21 cellular contexts compared by ENCODE assay signal in genomic region chr14:91774138-91775096, GRCh38. TPM values are rescaled to one million over a fixed set of nuclear protein-coding genes. Genes with fewer than 3 reads are reported as not detected.
DNase-seq lines count a peak whose midpoint lies in the region; ATAC-seq and TF ChIP-seq lines count a peak whose summit lies in the region.
"Had no signal": no experiment of that assay in that cellular context is flagged by ENCODE, and none has a peak within 500 bp of the region (broad histone marks: within the 10 kb centered on the region; RNA-seq: fewer than 3 reads in every experiment).

No MANE protein-coding gene starts in this region.

- H3K36me3 ChIP-seq in OCI-LY3 (replicated peaks; ENCODE audit: low read depth, low read length) (no peaks in the 10 kb centered on the region), ovary (no peaks in the 10 kb centered on the region)
- H3K36me3 ChIP-seq: prostate gland, SJSA1 had no signal

- H4K20me1 ChIP-seq in OCI-LY3 (ENCODE audit: insufficient read depth, low read length) = no peaks in the 10 kb centered on the region

- intact Hi-C loops in CD4-positive, alpha-beta T cell (cut with DNase I, micrococcal nuclease) = no loop called here
- intact Hi-C loops in ovary (cut with DNase I) = no loop called here

- H2AFZ ChIP-seq in OCI-LY3 (ENCODE audit: low read depth, low read length) = no peak overlapping the region

- no peaks in the 10 kb centered on the region for H3K79me2 ChIP-seq in OCI-LY3 (ENCODE audit: low read length)

- TF ChIP-seq EP300 in ovary (IDR thresholded peaks at IDR 0.05) = no peak

- peaks cover 26% of the 10 kb centered on the region for H3K36me3 Mint-ChIP-seq in CD4-positive, alpha-beta T cell (ENCODE audit: low read depth)

- CTCF ChIA-PET in CD4-positive, alpha-beta T cell (lab: Charles Lee) = interaction anchor here (1.0 to 1.1 kb wide), 2 partner anchors 16 to 28 kb away, joined by 3 to 4 read pairs; no protein-coding TSS in a partner anchor

- no peak for ATAC-seq in CD4-positive, alpha-beta T cell (ENCODE audit: poor library complexity)
- ATAC-seq in GM18909 (IDR thresholded peaks at IDR 0.05; ENCODE audit: poor library complexity, unreplicated experiment) = peak; percentile 50
- no peak for ATAC-seq in HG03039 (IDR thresholded peaks at IDR 0.05; ENCODE audit: unreplicated experiment)
- ATAC-seq: HCT116 had no signal

- no peak overlapping the region for H3K27ac ChIP-seq in CD4-positive, alpha-beta T cell (ENCODE audit: low read depth, low read length)
- H3K27ac ChIP-seq in OCI-LY3 (ENCODE audit: low read length) (no peak overlapping the region), ovary (no peak overlapping the region)
- H3K27ac ChIP-seq: dorsolateral prefrontal cortex, prostate gland, SJSA1, testis had no signal

- peak overlapping the region; percentile 7; the same call in 1 of the 2 replicates for H3K4me2 ChIP-seq in OCI-LY3 (ENCODE audit: low read length)

- 75 to 88% (median 82%) methylated on average over 5 of the region's 5 CpGs for WGBS in ovary, 3 donors

- H3K9ac ChIP-seq in OCI-LY3 (ENCODE audit: low read length) = no peak overlapping the region

- H3K4me3 ChIP-seq in OCI-LY3 (ENCODE audit: low read length) (no peak overlapping the region), ovary (no peak overlapping the region)
- H3K4me3 ChIP-seq: dorsolateral prefrontal cortex, prostate gland, SJSA1, testis had no signal

- H3K9me3 Mint-ChIP-seq in CD4-positive, alpha-beta T cell = no peaks in the 10 kb centered on the region

- H3K4me1 ChIP-seq in OCI-LY3 (ENCODE audit: low read length) = peaks cover 13% of the 10 kb centered on the region
- no peaks in the 10 kb centered on the region for H3K4me1 ChIP-seq in ovary (ENCODE audit: insufficient read depth)
- H3K4me1 ChIP-seq: SJSA1, testis had no signal

- TF ChIP-seq POLR2A in ovary (IDR thresholded peaks at IDR 0.05) = no peak

- peaks cover 18% of the 10 kb centered on the region for H3K4me1 Mint-ChIP-seq in CD4-positive, alpha-beta T cell (ENCODE audit: low read depth)

- H3K27me3 ChIP-seq in CD4-positive, alpha-beta T cell (ENCODE audit: control insufficient read depth, insufficient read depth, low read length) = no peaks in the 10 kb centered on the region
- H3K27me3 ChIP-seq in OCI-LY3 (ENCODE audit: low read depth, low read length) = no peaks in the 10 kb centered on the region
- H3K27me3 ChIP-seq in ovary = no peaks in the 10 kb centered on the region
- H3K27me3 ChIP-seq: SJSA1, testis had no signal

- H3K4me3 Mint-ChIP-seq in CD4-positive, alpha-beta T cell = no peak overlapping the region

- TF ChIP-seq CTCF in CD4-positive, alpha-beta T cell (IDR thresholded peaks at IDR 0.05) = no peak
- TF ChIP-seq CTCF in OCI-LY3 (IDR thresholded peaks at IDR 0.05; ENCODE audit: low read depth, low read length) = no peak
- TF ChIP-seq CTCF in ovary (IDR thresholded peaks at IDR 0.05) = no peak

- no peaks in the 10 kb centered on the region for H3K27me3 Mint-ChIP-seq in CD4-positive, alpha-beta T cell

- H3K9me3 ChIP-seq in CD4-positive, alpha-beta T cell (ENCODE audit: control insufficient read depth, low read length) = no peaks in the 10 kb centered on the region
- H3K9me3 ChIP-seq in OCI-LY3 (ENCODE audit: insufficient read depth, low read length) = no peaks in the 10 kb centered on the region
- H3K9me3 ChIP-seq in ovary = no peaks in the 10 kb centered on the region
- H3K9me3 ChIP-seq: prostate gland, SJSA1, testis had no signal

- POLR2A ChIA-PET in CD4-positive, alpha-beta T cell (lab: Charles Lee) = interaction anchor here (0.7 kb wide), 1 partner anchor 81 kb away, joined by 3 read pairs; no protein-coding TSS in a partner anchor

- H3K27ac Mint-ChIP-seq in CD4-positive, alpha-beta T cell = peak overlapping the region; percentile 5

- DNase-seq in CD4-positive, alpha-beta T cell = no peak
- DNase-seq in germinal center (ENCODE audit: low spot score) (peak; percentile 6), EL (no peak), kidney tubule cell (ENCODE audit: low spot score) (no peak), ovary (no peak)
- DNase-seq: activated CD4-positive, alpha-beta T cell treated with anti-CD3 and anti-CD28 coated beads, Interleukin-2, amount 50 U/mL, for 4 hours; activated T-cell treated with anti-CD3 and anti-CD28 coated beads, Interleukin-2, amount 50 U/mL, for 1 hour; dorsolateral prefrontal cortex; NCI-H2029 treated with DMSO at 0.1 percent for 48 hours; small intestine; stimulated activated CD4-positive, alpha-beta T cell treated with anti-CD3 and anti-CD28 coated beads, Interleukin-4, amount 100 ng/mL, for 4 hours; stimulated activated CD8-positive, alpha-beta memory T cell treated with anti-CD3 and anti-CD28 coated beads, Interleukin-4, amount 100 ng/mL, for 48 hours; T-helper 9 cell; testis had no signal

RNA-seq across cellular contexts. Expression of gene CATSPERB, which starts 42.5 kb away (rescaled TPM):
- 1 to 10 TPM; 5.3 to 7.1 TPM for total RNA-seq in CD4-positive, alpha-beta T cell
- 1 to 10 TPM in 1 of 7 donors, under 1 TPM in 5, not detected in 1; 0.28 to 2.5 (median 0.57) TPM for total RNA-seq in ovary
- under 1 TPM; 0.07 to 0.23 TPM for polyA plus RNA-seq in ovary
- total RNA-seq: M059J, SJSA1 had no signal
